Comparison of ENCODE assay signal across 8 cellular contexts in genomic region chr1:32072622-32073386, GRCh38. TPM values are rescaled to one million over a fixed set of nuclear protein-coding genes. Genes with fewer than 3 reads are reported as not detected.
DNase-seq lines count a peak whose midpoint lies in the region; TF ChIP-seq lines count a peak whose summit lies in the region.

TSS of gene TMEM39B (plus strand) at chr1:32072939. CDS start at chr1:32073048, 109 bp downstream.

- DNase-seq in GM03348 (ENCODE audit: low spot score): peak; percentile 98
- peak; percentile 100 for DNase-seq in HEK293T (ENCODE audit: extremely low spot score)
- peak; percentile 91 for DNase-seq in MV-4-11 (lab: John Stamatoyannopoulos, UW)
- peak; percentile 96 to 99 for DNase-seq in SJSA1 (ENCODE audit: low read depth in 1 of 2, low spot score in 2 of 2)
- peak; percentile 89 for DNase-seq in activated gamma-delta T cell treated with anti-CD3 and anti-CD28 coated beads, Interleukin-2, amount 50 U/mL, for 16 hours (ENCODE audit: low read depth)
- peak; percentile 96 to 99 for DNase-seq in foreskin fibroblast
- DNase-seq in neural progenitor cell (ENCODE audit: low spot score): peak; percentile 99
- peak; percentile 90 for DNase-seq in stromal cell of bone marrow (ENCODE audit: low read depth)

- peak within 1 kb of the TSS; percentile 88 for H3K27ac Mint-ChIP-seq in neural progenitor cell

- H3K4me3 Mint-ChIP-seq in neural progenitor cell: peak within 1 kb of the TSS; percentile 87

- peaks cover 10% of the 10 kb centered on the region for H3K36me3 Mint-ChIP-seq in neural progenitor cell

- H3K4me1 ChIP-seq in SJSA1 (replicated peaks) (peaks cover 35% of the 10 kb centered on the region), neural progenitor cell (peaks cover 34% of the 10 kb centered on the region)

- peak within 1 kb of the TSS; percentile 87 for H3K4me2 ChIP-seq in neural progenitor cell

- peaks cover 30% of the 10 kb centered on the region for H3F3A ChIP-seq in neural progenitor cell (ENCODE audit: low read depth)

- H3K4me1 Mint-ChIP-seq in neural progenitor cell: peaks cover 29% of the 10 kb centered on the region

- H4K20me1 ChIP-seq in neural progenitor cell (ENCODE audit: low read depth): peaks cover 14% of the 10 kb centered on the region

- H3K79me2 ChIP-seq in neural progenitor cell (ENCODE audit: low read depth): peaks cover 18% of the 10 kb centered on the region

- H3K9me3 ChIP-seq in SJSA1 (replicated peaks) (no peaks in the 10 kb centered on the region), neural progenitor cell (ENCODE audit: low read depth) (no peaks in the 10 kb centered on the region)

- peak within 1 kb of the TSS; percentile 61 for H3K9ac ChIP-seq in neural progenitor cell

- CTCF ChIA-PET in HEK293T (lab: Yijun Ruan, JAX): interaction anchor here (0.5 to 1.1 kb wide), 10 partner anchors 10 to 327 kb away, joined by 3 to 7 read pairs (median 4); partner anchors contain the start of gene KPNA6

- H3K4me3 ChIP-seq in SJSA1 (peak within 1 kb of the TSS; percentile 92), foreskin fibroblast (ENCODE audit: low read depth in 1 of 2, low read length in 2 of 2) (peak within 1 kb of the TSS; percentile 78 to 84), neural progenitor cell (peak within 1 kb of the TSS; percentile 86)

- no peaks in the 10 kb centered on the region for H3K9me3 Mint-ChIP-seq in neural progenitor cell

- H2AFZ ChIP-seq in neural progenitor cell (replicated peaks): peak within 1 kb of the TSS; percentile 67

- H3K27me3 Mint-ChIP-seq in neural progenitor cell (ENCODE audit: insufficient read depth, low read depth): peaks cover under 1% of the 10 kb centered on the region

- TF ChIP-seq CTCF in foreskin fibroblast (IDR thresholded peaks at IDR 0.05; ENCODE audit: low read depth, low read length) (no peak), neural progenitor cell (IDR thresholded peaks at IDR 0.05) (peak; percentile 64)

- POLR2A ChIA-PET in HEK293T (lab: Yijun Ruan, JAX): interaction anchor here (0.6 to 2.9 kb wide), 37 partner anchors 9 to 321 kb away, joined by 3 to 28 read pairs (median 4); partner anchors contain the start of genes BSDC1, CCDC28B, KHDRBS1 and KPNA6

- H3K27me3 ChIP-seq in SJSA1 (replicated peaks) (no peaks in the 10 kb centered on the region), neural progenitor cell (no peaks in the 10 kb centered on the region)

- H3K27ac ChIP-seq in SJSA1 (peak within 1 kb of the TSS; percentile 67), neural progenitor cell (peak within 1 kb of the TSS; percentile 94)

- peaks cover 30% of the 10 kb centered on the region for H3K36me3 ChIP-seq in SJSA1
- H3K36me3 ChIP-seq in neural progenitor cell: no peaks in the 10 kb centered on the region

TF ChIP-seq in HEK293T, 16 proteins besides CTCF, POLR2A, EP300 and RAD21:
- TF ChIP-seq SP1 (IDR thresholded peaks at IDR 0.05) (no peak), HDGF (IDR thresholded peaks at IDR 0.05; ENCODE audit: borderline replicate concordance) (no peak; the same call in 1 of the 2 replicates), ELF4 (IDR thresholded peaks at IDR 0.05) (no peak; the same call in 1 of the 2 replicates), SUZ12 (IDR thresholded peaks at IDR 0.05) (no peak), NFRKB (IDR thresholded peaks at IDR 0.05) (no peak), BHLHE40 (IDR thresholded peaks at IDR 0.05; ENCODE audit: borderline replicate concordance) (no peak), FOXK2 (IDR thresholded peaks at IDR 0.05) (no peak), ZNF384 (IDR thresholded peaks at IDR 0.05) (no peak), LEF1 (IDR thresholded peaks at IDR 0.05; ENCODE audit: borderline replicate concordance) (no peak), FOXA1 (IDR thresholded peaks at IDR 0.05) (no peak), ARNT (IDR thresholded peaks at IDR 0.05) (no peak), CTBP1 (IDR thresholded peaks at IDR 0.05; ENCODE audit: borderline replicate concordance) (no peak), FOXM1 (IDR thresholded peaks at IDR 0.05; ENCODE audit: borderline replicate concordance) (no peak)
- TF ChIP-seq, protein P1, sequence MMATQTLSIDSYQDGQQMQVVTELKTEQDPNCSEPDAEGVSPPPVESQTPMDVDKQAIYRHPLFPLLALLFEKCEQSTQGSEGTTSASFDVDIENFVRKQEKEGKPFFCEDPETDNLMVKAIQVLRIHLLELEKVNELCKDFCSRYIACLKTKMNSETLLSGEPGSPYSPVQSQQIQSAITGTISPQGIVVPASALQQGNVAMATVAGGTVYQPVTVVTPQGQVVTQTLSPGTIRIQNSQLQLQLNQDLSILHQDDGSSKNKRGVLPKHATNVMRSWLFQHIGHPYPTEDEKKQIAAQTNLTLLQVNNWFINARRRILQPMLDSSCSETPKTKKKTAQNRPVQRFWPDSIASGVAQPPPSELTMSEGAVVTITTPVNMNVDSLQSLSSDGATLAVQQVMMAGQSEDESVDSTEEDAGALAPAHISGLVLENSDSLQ (IDR thresholded peaks at IDR 0.05): no peak

RNA-seq across cellular contexts. Expression of gene TMEM39B, which starts in this region (rescaled TPM):
- 2.9 and 5.8 TPM in 2 replicates for total RNA-seq in SJSA1 (2014; rRNA removed; shearing (Covaris generic))
- 2.3 and 11.7 TPM in 2 replicates for total RNA-seq in neural progenitor cell (ENCODE audit: low replicate concordance)

Comparison
In these comparisons a context has a peak if more than half of its experiments do, and no peak if none do; other contexts are left out.
1. Peak in every context shown above with its lines: DNase-seq, H3K4me3 ChIP-seq and H3K27ac ChIP-seq.